21 cellular contexts compared by ENCODE assay signal in genomic region chr13:32731074-32731473, GRCh38.
A peak's percentile ranks its signal among the peaks of the same experiment; 100 is the strongest.
DNase-seq lines count a peak whose midpoint lies in the region; ATAC-seq, FAIRE-seq and TF ChIP-seq lines count a peak whose summit lies in the region.
"Had no signal": no experiment of that assay in that cellular context is flagged by ENCODE, and none has a peak within 500 bp of the region (broad histone marks: within the 10 kb centered on the region; RNA-seq: fewer than 3 reads in every experiment).

No MANE protein-coding gene starts in this region.

- peak overlapping the region in 2 of 3 donors; percentile 5 to 12 for H3K27ac Mint-ChIP-seq in CD4-positive, CD25-positive, alpha-beta regulatory T cell
- H3K27ac Mint-ChIP-seq in T-cell = peak overlapping the region; percentile 59 to 77

- POLR2A ChIA-PET in T-cell (lab: Charles Lee) (interaction anchor here in 1 of 2 donors (0.6 kb wide), 1 partner anchor 207 kb away, joined by 3 read pairs; no protein-coding TSS in a partner anchor), endothelial cell of umbilical vein (lab: Charles Lee) (no interaction called here)

- H4K20me1 ChIP-seq in endothelial cell of umbilical vein (replicated peaks; ENCODE audit: control insufficient read depth, extremely low read depth, insufficient read depth, low read length) = no peaks in the 10 kb centered on the region

- intact Hi-C loops in endothelial cell of umbilical vein (cut with micrococcal nuclease) (no loop called here), prostate gland (cut with DNase I) (no loop called here), sciatic nerve (cut with DNase I) (no loop called here)

- no peaks in the 10 kb centered on the region for H3K36me3 ChIP-seq in CD4-positive, CD25-positive, alpha-beta regulatory T cell (ENCODE audit: control insufficient read depth, insufficient read depth, low read length)
- no peaks in the 10 kb centered on the region for H3K36me3 ChIP-seq in endothelial cell of umbilical vein (ENCODE audit: control insufficient read depth in 2 of 2, extremely low read depth in 1 of 2, insufficient read depth in 2 of 2, low read length in 2 of 2)
- H3K36me3 ChIP-seq in prostate gland = no peaks in the 10 kb centered on the region
- H3K36me3 ChIP-seq: uterus had no signal

- H3K27ac ChIP-seq in CD4-positive, CD25-positive, alpha-beta regulatory T cell (ENCODE audit: insufficient read depth, low read length, poor library complexity, severe bottlenecking) = no peak overlapping the region
- H3K27ac ChIP-seq in endothelial cell of umbilical vein (ENCODE audit: insufficient read depth, low read depth, low read length) = peak overlapping the region; percentile 57
- peak overlapping the region; percentile 18 to 23 for H3K27ac ChIP-seq in prostate gland

- no peaks in the 10 kb centered on the region for H3K27me3 ChIP-seq in CD4-positive, CD25-positive, alpha-beta regulatory T cell (ENCODE audit: control insufficient read depth, insufficient read depth, low read length)
- H3K27me3 ChIP-seq in endothelial cell of umbilical vein (ENCODE audit: control insufficient read depth in 2 of 2, insufficient read depth in 2 of 2, low read length in 2 of 2) (no peaks in the 10 kb centered on the region), prostate gland (replicated peaks; ENCODE audit: insufficient read depth) (no peaks in the 10 kb centered on the region)
- H3K27me3 ChIP-seq: right lobe of liver, uterus had no signal

- DNase-seq in CD4-positive, CD25-positive, alpha-beta regulatory T cell = no peak
- DNase-seq in T-cell (no peak), endothelial cell of umbilical vein (ENCODE audit: low read depth, low spot score) (peak; percentile 20), prostate gland (ENCODE audit: low spot score) (no peak), sciatic nerve (ENCODE audit: low spot score) (no peak), RPMI8226 (no peak)
- DNase-seq: activated CD4-positive, alpha-beta T cell treated with anti-CD3 and anti-CD28 coated beads, Interleukin-2, amount 10 ng/mL, durations not matched to agents 24 days and 14 days; activated effector memory CD4-positive, alpha-beta T cell treated with anti-CD3 and anti-CD28 coated beads, Interleukin-2, amount 50 U/mL, for 16 hours; anterior cingulate cortex; COR-L47; effector CD8-positive, alpha-beta T cell; head of caudate nucleus; left ventricle myocardium superior; NCI-H524 treated with DMSO at 0.1 percent for 48 hours; occipital lobe; right lobe of liver; uterus had no signal

- H2AFZ ChIP-seq in endothelial cell of umbilical vein (ENCODE audit: low read depth, low read length) = no peak overlapping the region

- WGBS in prostate gland = 44% methylated on average over 3 of the region's 3 CpGs

- CTCF ChIA-PET in T-cell (lab: Charles Lee) = no interaction called here
- CTCF ChIA-PET in endothelial cell of umbilical vein (lab: Charles Lee) = interaction anchor here (1.0 kb wide), 1 partner anchor 13 kb away, joined by 3 read pairs; no protein-coding TSS in a partner anchor

- H3K4me3 Mint-ChIP-seq in CD4-positive, CD25-positive, alpha-beta regulatory T cell = no peak overlapping the region
- no peak overlapping the region for H3K4me3 Mint-ChIP-seq in T-cell
- H3K4me3 Mint-ChIP-seq: activated CD4-positive, alpha-beta T cell treated with anti-CD3 and anti-CD28 coated beads, Interleukin-2, amount 10 ng/mL, durations not matched to agents 24 days and 14 days had no signal

- H3K4me2 ChIP-seq in endothelial cell of umbilical vein (ENCODE audit: insufficient read depth, low read length) = peak overlapping the region; percentile 33

- peaks cover 31 to 59% (median 39%) of the 10 kb centered on the region in 4 donors for H3K4me1 Mint-ChIP-seq in CD4-positive, CD25-positive, alpha-beta regulatory T cell
- peaks cover 51 to 66% (median 52%) of the 10 kb centered on the region in 3 donors for H3K4me1 Mint-ChIP-seq in T-cell

- FAIRE-seq in endothelial cell of umbilical vein (lab: Jason Lieb, UNC) = no peak
- FAIRE-seq: H54, HTR-8/SVneo had no signal

- peaks cover 0 to 6% (median 0%) of the 10 kb centered on the region in 7 donors for H3K9me3 Mint-ChIP-seq in CD4-positive, CD25-positive, alpha-beta regulatory T cell
- H3K9me3 Mint-ChIP-seq in T-cell = peaks cover 0 to 12% (median 0%) of the 10 kb centered on the region in 3 donors

- no peaks in the 10 kb centered on the region for H3K27me3 Mint-ChIP-seq in CD4-positive, CD25-positive, alpha-beta regulatory T cell
- H3K27me3 Mint-ChIP-seq in T-cell = no peaks in the 10 kb centered on the region
- H3K27me3 Mint-ChIP-seq: activated CD4-positive, alpha-beta T cell treated with anti-CD3 and anti-CD28 coated beads, Interleukin-2, amount 10 ng/mL, durations not matched to agents 24 days and 14 days had no signal

- no peaks in the 10 kb centered on the region for H3K9me3 ChIP-seq in CD4-positive, CD25-positive, alpha-beta regulatory T cell (ENCODE audit: control insufficient read depth in 2 of 2, low read length in 2 of 2)
- H3K9me3 ChIP-seq in endothelial cell of umbilical vein (replicated peaks; ENCODE audit: control insufficient read depth, insufficient read depth, low read length) = no peaks in the 10 kb centered on the region
- H3K9me3 ChIP-seq in prostate gland = no peaks in the 10 kb centered on the region
- H3K9me3 ChIP-seq: right lobe of liver, uterus had no signal

- ATAC-seq in CD4-positive, CD25-positive, alpha-beta regulatory T cell (ENCODE audit: low read depth in 2 of 2) = no peak
- ATAC-seq in T-cell (replicated peaks in 1 of 4) (no peak), sciatic nerve (no peak), esophagus mucosa (no peak), GM21723 (IDR thresholded peaks at IDR 0.05; ENCODE audit: unreplicated experiment) (no peak)
- ATAC-seq: left ventricle myocardium superior had no signal

- TF ChIP-seq POLR2A in endothelial cell of umbilical vein (IDR thresholded peaks at IDR 0.05; ENCODE audit: low read depth, low read length) (no peak), prostate gland (IDR thresholded peaks at IDR 0.05) (no peak)

- no peak overlapping the region for H3K4me3 ChIP-seq in CD4-positive, CD25-positive, alpha-beta regulatory T cell (ENCODE audit: low read depth, low read length)
- H3K4me3 ChIP-seq in endothelial cell of umbilical vein (replicated peaks in 1 of 3; ENCODE audit: insufficient read depth in 1 of 3, low read depth in 1 of 3, low read length in 3 of 3) = no peak overlapping the region
- no peak overlapping the region for H3K4me3 ChIP-seq in prostate gland
- H3K4me3 ChIP-seq: right lobe of liver, uterus had no signal

- peaks cover 20% of the 10 kb centered on the region for H3K36me3 Mint-ChIP-seq in CD4-positive, CD25-positive, alpha-beta regulatory T cell
- H3K36me3 Mint-ChIP-seq in T-cell = peaks cover 38% of the 10 kb centered on the region

- BruUV-seq in endothelial cell of umbilical vein (replicated peaks; lab: Mats Ljungman, UMichigan) = no TSS peak

- H3K9me1 ChIP-seq in endothelial cell of umbilical vein (replicated peaks; ENCODE audit: control insufficient read depth, extremely low read depth, insufficient read depth, low read length) = no peaks in the 10 kb centered on the region

- no peak overlapping the region for H3K9ac ChIP-seq in endothelial cell of umbilical vein (replicated peaks; ENCODE audit: extremely low read depth, insufficient read depth, low read length)

- peaks cover 7% of the 10 kb centered on the region for H3K79me2 ChIP-seq in endothelial cell of umbilical vein (ENCODE audit: control insufficient read depth, insufficient read depth, low read length)

- peaks cover 10% of the 10 kb centered on the region for H3K4me1 ChIP-seq in CD4-positive, CD25-positive, alpha-beta regulatory T cell (ENCODE audit: control insufficient read depth, insufficient read depth, low read length, poor library complexity, severe bottlenecking)
- H3K4me1 ChIP-seq in endothelial cell of umbilical vein (ENCODE audit: control insufficient read depth, extremely low read depth, insufficient read depth, low read length) = peaks cover 20% of the 10 kb centered on the region
- H3K4me1 ChIP-seq in prostate gland (replicated peaks) = peaks cover 7% of the 10 kb centered on the region

- TF ChIP-seq CTCF in endothelial cell of umbilical vein (IDR thresholded peaks at IDR 0.05; ENCODE audit: extremely low read depth in 1 of 2, insufficient read depth in 1 of 2, low read depth in 1 of 2, low read length in 2 of 2) (no peak), prostate gland (IDR thresholded peaks at IDR 0.05) (no peak)

- dilution Hi-C loops in endothelial cell of umbilical vein (cut with MboI; ENCODE audit: extremely low pct_ligation_motif_present, low sequenced_read_pairs) = no loop called here

TF ChIP-seq in endothelial cell of umbilical vein, 7 proteins besides CTCF, POLR2A, EP300 and RAD21:
- TF ChIP-seq EZH2 (IDR thresholded peaks at IDR 0.05; ENCODE audit: borderline replicate concordance, low read depth, low read length, severe bottlenecking) = no peak
- no peak for TF ChIP-seq JUN (IDR thresholded peaks at IDR 0.05; ENCODE audit: borderline replicate concordance, insufficient read depth, insufficient read length, low read depth)
